Comparison of ENCODE assay signal across 13 cellular contexts in the genomic region with DNA sequence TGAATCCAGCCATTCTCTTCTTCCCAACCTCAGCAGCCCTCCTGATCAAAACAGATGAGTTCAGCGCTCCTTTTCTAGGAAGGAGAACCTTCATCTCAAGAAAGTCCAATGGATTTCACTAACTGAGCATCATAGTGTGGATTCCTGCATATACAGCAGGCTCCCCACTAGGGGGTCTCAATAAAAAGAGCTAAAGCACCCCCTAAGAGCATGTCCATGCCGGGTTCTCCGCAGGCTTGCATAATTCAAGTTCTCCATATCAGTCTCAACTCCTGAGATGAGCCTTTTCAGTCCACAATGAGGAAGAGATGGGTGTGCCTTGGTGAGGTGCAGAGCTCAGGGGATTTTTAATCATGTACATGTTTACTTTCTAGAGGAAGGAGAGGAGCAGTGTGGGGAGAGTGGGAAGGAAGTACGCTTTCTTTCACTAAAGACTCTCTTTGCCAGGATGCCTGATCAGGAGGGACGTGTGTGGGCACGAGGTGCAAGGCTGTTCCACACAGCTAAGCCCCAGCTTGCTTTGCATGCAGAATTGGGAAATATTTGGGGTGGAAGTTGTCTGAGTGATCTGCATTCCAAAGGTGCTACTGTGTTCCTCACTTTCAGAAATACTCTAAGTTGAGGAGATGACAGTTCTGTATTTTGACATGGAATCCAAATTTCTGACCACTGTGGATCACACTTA.
"Had no signal": no experiment of that assay in that cellular context is flagged by ENCODE, and none has a peak within 500 bp of the region (broad histone marks: within the 10 kb centered on the region; RNA-seq: fewer than 3 reads in every experiment).

No MANE protein-coding gene starts in this region.

- H3K27ac ChIP-seq: cardiac muscle cell, heart right ventricle, pancreas, sigmoid colon, VCaP had no signal

- H3K4me3 Mint-ChIP-seq: activated CD4-positive, alpha-beta memory T cell treated with anti-CD3 and anti-CD28 coated beads for 36 hours; activated CD8-positive, alpha-beta memory T cell treated with anti-CD3 and anti-CD28 coated beads, Interleukin-2, amount 10 ng/mL, durations not matched to agents 7 days and 5 days; activated T-cell treated with anti-CD3 and anti-CD28 coated beads, Interleukin-2, amount 50 U/mL, for 24 hours; naive thymus-derived CD8-positive, alpha-beta T cell had no signal

- ATAC-seq: activated CD8-positive, alpha-beta memory T cell treated with anti-CD3 and anti-CD28 coated beads, Interleukin-2, amount 10 ng/mL, durations not matched to agents 7 days and 5 days; heart right ventricle; naive thymus-derived CD8-positive, alpha-beta T cell; pancreas had no signal

- H3K27me3 Mint-ChIP-seq: activated CD4-positive, alpha-beta memory T cell treated with anti-CD3 and anti-CD28 coated beads for 36 hours; activated CD8-positive, alpha-beta memory T cell treated with anti-CD3 and anti-CD28 coated beads, Interleukin-2, amount 10 ng/mL, durations not matched to agents 7 days and 5 days; activated T-cell treated with anti-CD3 and anti-CD28 coated beads, Interleukin-2, amount 50 U/mL, for 24 hours had no signal

- H3K4me1 Mint-ChIP-seq: activated CD8-positive, alpha-beta memory T cell treated with anti-CD3 and anti-CD28 coated beads, Interleukin-2, amount 10 ng/mL, durations not matched to agents 7 days and 5 days; naive thymus-derived CD8-positive, alpha-beta T cell had no signal

- DNase-seq: activated CD4-positive, alpha-beta memory T cell treated with anti-CD3 and anti-CD28 coated beads for 36 hours; activated CD8-positive, alpha-beta memory T cell treated with anti-CD3 and anti-CD28 coated beads, Interleukin-2, amount 10 ng/mL, durations not matched to agents 7 days and 5 days; activated effector memory CD4-positive, alpha-beta T cell treated with Interleukin-2 at 50 U/mL for 16 hours; activated naive CD4-positive, alpha-beta T cell treated with anti-CD3 and anti-CD28 coated beads, Interleukin-2, amount 50 U/mL, for 16 hours; activated T-cell treated with anti-CD3 and anti-CD28 coated beads, Interleukin-2, amount 50 U/mL, for 24 hours; heart right ventricle; naive thymus-derived CD8-positive, alpha-beta T cell; pancreas; sigmoid colon; stimulated activated CD4-positive, alpha-beta T cell treated with anti-CD3 and anti-CD28 coated beads, Interleukin-1b, Interleukin-23, amount 100 ng/mL, for 48 hours had no signal

- H3K4me3 ChIP-seq: cardiac muscle cell, heart right ventricle, lung, pancreas, sigmoid colon had no signal

- H3K27me3 ChIP-seq: cardiac muscle cell, pancreas, sigmoid colon had no signal

- H3K36me3 ChIP-seq: cardiac muscle cell, heart right ventricle, pancreas, sigmoid colon had no signal

- H3K9me3 ChIP-seq: pancreas, sigmoid colon had no signal

- H3K36me3 Mint-ChIP-seq: activated CD4-positive, alpha-beta memory T cell treated with anti-CD3 and anti-CD28 coated beads for 36 hours; activated CD8-positive, alpha-beta memory T cell treated with anti-CD3 and anti-CD28 coated beads, Interleukin-2, amount 10 ng/mL, durations not matched to agents 7 days and 5 days; naive thymus-derived CD8-positive, alpha-beta T cell had no signal

- H3K27ac Mint-ChIP-seq: activated CD4-positive, alpha-beta memory T cell treated with anti-CD3 and anti-CD28 coated beads for 36 hours; activated CD8-positive, alpha-beta memory T cell treated with anti-CD3 and anti-CD28 coated beads, Interleukin-2, amount 10 ng/mL, durations not matched to agents 7 days and 5 days; activated T-cell treated with anti-CD3 and anti-CD28 coated beads, Interleukin-2, amount 50 U/mL, for 24 hours had no signal

- H3K4me1 ChIP-seq: heart right ventricle, pancreas, sigmoid colon had no signal
